Comparison of ENCODE assay signal across 1 cellular context in genomic region chr2:32627901-32628645, GRCh38.
A peak's percentile ranks its signal among the peaks of the same experiment; 100 is the strongest.
TF ChIP-seq lines count a peak whose summit lies in the region.

Gene TTC27, plus strand, starts transcription at chr2:32628050. Its CDS starts 243 bp downstream, at chr2:32628293.

TF ChIP-seq in HepG2, 621 proteins besides CTCF, POLR2A, EP300 and RAD21 (continued from another document and continues in another):
- TF ChIP-seq ARID3A (IDR thresholded peaks at IDR 0.05; ENCODE audit: low read depth, low read length): 0 out of 2 replicates have a peak, but pooled peaks have one; percentile 4
- peak; percentile 39; the same call in 1 of the 2 replicates for TF ChIP-seq GABPA (IDR thresholded peaks at IDR 0.05; ENCODE audit: low read depth, low read length)
- TF ChIP-seq GABPA (CRISPR knock-in tag; IDR thresholded peaks at IDR 0.05; ENCODE audit: low read depth): peak; percentile 85
- TF ChIP-seq ETS1 (CRISPR knock-in tag; IDR thresholded peaks at IDR 0.05): no peak
- no peak for TF ChIP-seq RARG (CRISPR knock-in tag; IDR thresholded peaks at IDR 0.05; ENCODE audit: low read depth)
- no peak for TF ChIP-seq PLRG1 (conservative IDR thresholded peaks at IDR 0.05)
- TF ChIP-seq PREB (CRISPR knock-in tag; IDR thresholded peaks at IDR 0.05): no peak
- peak; percentile 91 for TF ChIP-seq ELF3 (CRISPR knock-in tag; IDR thresholded peaks at IDR 0.05)
- peak; percentile 45; the same call in 1 of the 2 replicates for TF ChIP-seq NCOA2 (CRISPR knock-in tag; IDR thresholded peaks at IDR 0.05)
- peak; percentile 86 for TF ChIP-seq ZGPAT (CRISPR knock-in tag; IDR thresholded peaks at IDR 0.05)
- no peak for TF ChIP-seq MEIS2 (CRISPR knock-in tag; IDR thresholded peaks at IDR 0.05)
- no peak for TF ChIP-seq IKZF4 (CRISPR knock-in tag; IDR thresholded peaks at IDR 0.05; ENCODE audit: borderline replicate concordance, low read depth, not compliant biosample characterization)
- 0 out of 2 replicates have a peak, but pooled peaks have one; percentile 53 for TF ChIP-seq NFIC (IDR thresholded peaks at IDR 0.05; ENCODE audit: low read length)
- no peak for TF ChIP-seq KLF15 (CRISPR knock-in tag; IDR thresholded peaks at IDR 0.05; ENCODE audit: borderline replicate concordance)
- no peak for TF ChIP-seq ZFP82 (CRISPR knock-in tag; IDR thresholded peaks at IDR 0.05; ENCODE audit: borderline replicate concordance)
- TF ChIP-seq KDM5B (CRISPR knock-in tag; IDR thresholded peaks at IDR 0.05; ENCODE audit: borderline replicate concordance): peak; percentile 89
- TF ChIP-seq ZNF737 (CRISPR knock-in tag; IDR thresholded peaks at IDR 0.05; ENCODE audit: borderline replicate concordance): no peak
- TF ChIP-seq THAP11 (CRISPR knock-in tag; IDR thresholded peaks at IDR 0.05): peak; percentile 88
- peak; percentile 42; the same call in 1 of the 2 replicates for TF ChIP-seq ZNF232 (CRISPR knock-in tag; IDR thresholded peaks at IDR 0.05; ENCODE audit: borderline replicate concordance)
- TF ChIP-seq POLR2AphosphoS5 (IDR thresholded peaks at IDR 0.05; ENCODE audit: low read depth, low read length): peak; percentile 94
- no peak for TF ChIP-seq CEBPB (IDR thresholded peaks at IDR 0.05; ENCODE audit: borderline replicate concordance, low read depth, low read length)
- peak; percentile 82; the same call in 1 of the 2 replicates for TF ChIP-seq YEATS2 (CRISPR knock-in tag; IDR thresholded peaks at IDR 0.05; ENCODE audit: borderline replicate concordance)
- 0 out of 2 replicates have a peak, but pooled peaks have one; percentile 60 for TF ChIP-seq MYNN (CRISPR knock-in tag; IDR thresholded peaks at IDR 0.05; ENCODE audit: low read depth)
- TF ChIP-seq TCF7 (IDR thresholded peaks at IDR 0.05; ENCODE audit: low read depth): peak; percentile 10; the same call in 1 of the 2 replicates
- TF ChIP-seq MXD3 (CRISPR knock-in tag; IDR thresholded peaks at IDR 0.05): peak; percentile 99
- TF ChIP-seq AGO1 (IDR thresholded peaks at IDR 0.05; ENCODE audit: low read depth, low read length, poor library complexity, severe bottlenecking): peak; percentile 52
- TF ChIP-seq ZNF143 (CRISPR knock-in tag; IDR thresholded peaks at IDR 0.05): peak; percentile 93
- TF ChIP-seq SP2 (CRISPR knock-in tag; IDR thresholded peaks at IDR 0.05): no peak
- TF ChIP-seq ZNF629 (CRISPR knock-in tag; conservative IDR thresholded peaks at IDR 0.05): 0 out of 2 replicates have a peak, but pooled peaks have one; percentile 20
- TF ChIP-seq ARNT2 (CRISPR knock-in tag; IDR thresholded peaks at IDR 0.05; ENCODE audit: low read depth): peak; percentile 69; the same call in 1 of the 2 replicates
- TF ChIP-seq ZNF709 (CRISPR knock-in tag; IDR thresholded peaks at IDR 0.05): no peak; the same call in none of the 2 replicates
- no peak for TF ChIP-seq ZNF207 (IDR thresholded peaks at IDR 0.05; ENCODE audit: borderline replicate concordance)
- no peak for TF ChIP-seq FOXM1 (CRISPR knock-in tag; IDR thresholded peaks at IDR 0.05)
- TF ChIP-seq ZNF441 (CRISPR knock-in tag; IDR thresholded peaks at IDR 0.05; ENCODE audit: borderline replicate concordance): no peak
- no peak for TF ChIP-seq SALL2 (CRISPR knock-in tag; IDR thresholded peaks at IDR 0.05)
- TF ChIP-seq ZNF556 (CRISPR knock-in tag; IDR thresholded peaks at IDR 0.05; ENCODE audit: borderline replicate concordance): peak; percentile 79; the same call in 1 of the 2 replicates
- TF ChIP-seq BCLAF1 (IDR thresholded peaks at IDR 0.05): no peak
- 0 out of 2 replicates have a peak, but pooled peaks have one; percentile 1 for TF ChIP-seq ZNF564 (CRISPR knock-in tag; IDR thresholded peaks at IDR 0.05)
- TF ChIP-seq TRAFD1 (CRISPR knock-in tag; IDR thresholded peaks at IDR 0.05; ENCODE audit: borderline replicate concordance): no peak
- no peak for TF ChIP-seq RFXANK (CRISPR knock-in tag; IDR thresholded peaks at IDR 0.05)
- TF ChIP-seq ZNF670 (CRISPR knock-in tag; IDR thresholded peaks at IDR 0.05; ENCODE audit: borderline replicate concordance): no peak
- no peak for TF ChIP-seq HMGA1 (CRISPR knock-in tag; conservative IDR thresholded peaks at IDR 0.05)
- TF ChIP-seq ZNF142 (CRISPR knock-in tag; IDR thresholded peaks at IDR 0.05): 0 out of 2 replicates have a peak, but pooled peaks have one; percentile 71
- no peak for TF ChIP-seq ZNF639 (CRISPR knock-in tag; conservative IDR thresholded peaks at IDR 0.05)
- TF ChIP-seq ZKSCAN8 (CRISPR knock-in tag; IDR thresholded peaks at IDR 0.05; ENCODE audit: borderline replicate concordance): 0 out of 2 replicates have a peak, but pooled peaks have one; percentile 28
- TF ChIP-seq ZFP1 (CRISPR knock-in tag; IDR thresholded peaks at IDR 0.05): no peak
- TF ChIP-seq ZNF546 (CRISPR knock-in tag; conservative IDR thresholded peaks at IDR 0.05): no peak
